In genomic region chr20:35886537-35886936, GRCh38 we compare ENCODE assay signal across 14 cellular contexts.
DNase-seq lines count a peak whose midpoint lies in the region; ATAC-seq and TF ChIP-seq lines count a peak whose summit lies in the region.
"Had no signal": no experiment of that assay in that cellular context is flagged by ENCODE, and none has a peak within 500 bp of the region (broad histone marks: within the 10 kb centered on the region; RNA-seq: fewer than 3 reads in every experiment).

No MANE protein-coding gene starts in this region.

- TF ChIP-seq CTCF in type B pancreatic cell (conservative IDR thresholded peaks at IDR 0.05) (no peak), testis (IDR thresholded peaks at IDR 0.05) (no peak)

- no peaks in the 10 kb centered on the region for H3K9me3 ChIP-seq in T-helper 17 cell (ENCODE audit: control insufficient read depth, low read length, poor library complexity, severe bottlenecking)
- no peaks in the 10 kb centered on the region for H3K9me3 ChIP-seq in testis

- H3K27me3 Mint-ChIP-seq in T-helper 17 cell (no peaks in the 10 kb centered on the region), type B pancreatic cell (no peaks in the 10 kb centered on the region)
- H3K27me3 Mint-ChIP-seq: activated CD4-positive, alpha-beta T cell treated with anti-CD3 and anti-CD28 coated beads for 36 hours had no signal

- peaks cover 5% of the 10 kb centered on the region for H3K36me3 Mint-ChIP-seq in T-helper 17 cell (ENCODE audit: low read depth)
- no peaks in the 10 kb centered on the region for H3K36me3 Mint-ChIP-seq in type B pancreatic cell

- DNase-seq in Right ventricle myocardium inferior (ENCODE audit: missing footprints) (no peak), cardiac septum (ENCODE audit: low spot score) (no peak), T-helper 17 cell (no peak), islet precursor cell (peak; percentile 84), type B pancreatic cell (ENCODE audit: extremely low spot score, unreplicated experiment) (no peak), testis (no peak), HCEC 1CT (no peak), dermis blood vessel endothelial cell (no peak)
- DNase-seq: activated CD4-positive, alpha-beta T cell treated with anti-CD3 and anti-CD28 coated beads for 36 hours; activated effector memory CD4-positive, alpha-beta T cell treated with Interleukin-2 at 50 U/mL for 16 hours; NCI-H510A had no signal

- no peak overlapping the region for H3K4me3 ChIP-seq in testis
- H3K4me3 ChIP-seq: SK-N-MC, smooth muscle cell had no signal

- H3K4me1 ChIP-seq in testis: no peaks in the 10 kb centered on the region

- no peaks in the 10 kb centered on the region for H3K27me3 ChIP-seq in testis

- TF ChIP-seq POLR2A in testis (IDR thresholded peaks at IDR 0.05): no peak

- H3K4me1 Mint-ChIP-seq in T-helper 17 cell: peaks cover 17% of the 10 kb centered on the region
- H3K4me1 Mint-ChIP-seq in type B pancreatic cell (ENCODE audit: unreplicated experiment): peaks cover 7% of the 10 kb centered on the region

- H3K4me3 Mint-ChIP-seq in T-helper 17 cell (no peak overlapping the region), type B pancreatic cell (no peak overlapping the region)
- H3K4me3 Mint-ChIP-seq: activated CD4-positive, alpha-beta T cell treated with anti-CD3 and anti-CD28 coated beads for 36 hours had no signal

- no peaks in the 10 kb centered on the region for H3K9me3 Mint-ChIP-seq in type B pancreatic cell

- H3K27ac Mint-ChIP-seq in T-helper 17 cell (peak overlapping the region; percentile 60), type B pancreatic cell (peak overlapping the region; percentile 30)
- H3K27ac Mint-ChIP-seq: activated CD4-positive, alpha-beta T cell treated with anti-CD3 and anti-CD28 coated beads for 36 hours had no signal

- intact Hi-C loops in Right ventricle myocardium inferior (cut with DNase I) (loop anchor here (1.0 to 10.0 kb wide), 3 partner anchors 144 to 422 kb away; partner anchors contain the start of genes RBM39 and SPAG4), cardiac septum (cut with DNase I) (loop anchor here (5.0 to 10.0 kb wide), 4 partner anchors 59 to 422 kb away; partner anchors contain the start of genes NFS1, ROMO1 and SPAG4), testis (cut with DNase I; ENCODE audit: low total_unique reads) (no loop called here)

- WGBS in testis, 2 donors: 88 to 91% methylated on average over 3 of the region's 3 CpGs

- ATAC-seq in Right ventricle myocardium inferior: peak; percentile 90
- ATAC-seq in T-helper 17 cell: no peak
- ATAC-seq: activated CD4-positive, alpha-beta T cell treated with anti-CD3 and anti-CD28 coated beads for 36 hours; esophagus mucosa had no signal

- H3K27ac ChIP-seq in testis: no peak overlapping the region
- H3K27ac ChIP-seq: SK-N-MC had no signal

- H3K36me3 ChIP-seq in testis (ENCODE audit: low read depth, missing control alignments): no peaks in the 10 kb centered on the region
